In genomic region chr9:97536480-97536879, GRCh38 we compare ENCODE assay signal across 16 cellular contexts.
"Had no signal": no experiment of that assay in that cellular context is flagged by ENCODE, and none has a peak within 500 bp of the region (broad histone marks: within the 10 kb centered on the region; RNA-seq: fewer than 3 reads in every experiment).

No MANE protein-coding gene starts in this region.

- ATAC-seq: esophagus mucosa had no signal

- H3K9me3 Mint-ChIP-seq: activated CD4-positive, alpha-beta T cell treated with anti-CD3 and anti-CD28 coated beads, Interleukin-2, amount 10 ng/mL, durations not matched to agents 24 days and 14 days; activated naive CD4-positive, alpha-beta T cell treated with anti-CD3 and anti-CD28 coated beads, Interleukin-2, amount 10 ng/mL, durations not matched to agents 7 days and 5 days; activated T-helper 2 cell treated with anti-CD3 and anti-CD28 coated beads, Interferon-gamma antibody, Interleukin-2, Interleukin-4, amounts not matched to agents 10 μg/mL and 5 μg/mL and 100 μg/mL, durations not matched to agents 14 hours and 24 hours and 36 hours; T-helper 2 cell treated with Interferon-gamma antibody and Interleukin-4, amounts not matched to agents 5 μg/mL and 100 μg/mL, for 36 hours had no signal

- H3K4me3 ChIP-seq: colonic mucosa, lung had no signal

- H3K36me3 Mint-ChIP-seq: activated naive CD4-positive, alpha-beta T cell treated with anti-CD3 and anti-CD28 coated beads, Interleukin-2, amount 10 ng/mL, durations not matched to agents 7 days and 5 days; mesothelial cell of epicardium had no signal

- H3K27ac Mint-ChIP-seq: activated CD4-positive, alpha-beta T cell treated with anti-CD3 and anti-CD28 coated beads, Interleukin-2, amount 10 ng/mL, durations not matched to agents 24 days and 14 days; activated naive CD4-positive, alpha-beta T cell treated with anti-CD3 and anti-CD28 coated beads, Interleukin-2, amount 10 ng/mL, durations not matched to agents 7 days and 5 days; activated T-helper 2 cell treated with anti-CD3 and anti-CD28 coated beads, Interferon-gamma antibody, Interleukin-2, Interleukin-4, amounts not matched to agents 10 μg/mL and 5 μg/mL and 100 μg/mL, durations not matched to agents 14 hours and 24 hours and 36 hours; mesothelial cell of epicardium; T-helper 2 cell treated with Interferon-gamma antibody and Interleukin-4, amounts not matched to agents 5 μg/mL and 100 μg/mL, for 36 hours had no signal

- H3K4me3 Mint-ChIP-seq: activated CD4-positive, alpha-beta T cell treated with anti-CD3 and anti-CD28 coated beads, Interleukin-2, amount 10 ng/mL, durations not matched to agents 24 days and 14 days; activated naive CD4-positive, alpha-beta T cell treated with anti-CD3 and anti-CD28 coated beads, Interleukin-2, amount 10 ng/mL, durations not matched to agents 7 days and 5 days; mesothelial cell of epicardium; T-helper 2 cell treated with Interferon-gamma antibody and Interleukin-4, amounts not matched to agents 5 μg/mL and 100 μg/mL, for 36 hours had no signal

- H3K27ac ChIP-seq: colonic mucosa, parathyroid adenoma had no signal

- H3K36me3 ChIP-seq: colonic mucosa had no signal

- DNase-seq: activated CD4-positive, alpha-beta T cell treated with anti-CD3 and anti-CD28 coated beads, Interleukin-2, amount 10 ng/mL, durations not matched to agents 24 days and 14 days; activated CD4-positive, CD25-positive, alpha-beta regulatory T cell; activated naive CD4-positive, alpha-beta T cell treated with anti-CD3 and anti-CD28 coated beads, Interleukin-2, amount 10 ng/mL, durations not matched to agents 7 days and 5 days; activated T-cell treated with anti-CD3 and anti-CD28 coated beads for 4 hours; colonic mucosa; kidney glomerular epithelial cell; small intestine; stimulated activated CD4-positive, alpha-beta T cell treated with anti-CD3 and anti-CD28 coated beads, Interleukin-4, amount 100 ng/mL, for 4 hours; stimulated activated CD8-positive, alpha-beta memory T cell treated with anti-CD3 and anti-CD28 coated beads, Interleukin-4, amount 100 ng/mL, for 48 hours; stimulated activated naive CD4-positive, alpha-beta T cell treated with Interleukin-2 at 50 U/mL for 16 hours had no signal

- H3K4me1 Mint-ChIP-seq: activated CD4-positive, alpha-beta T cell treated with anti-CD3 and anti-CD28 coated beads, Interleukin-2, amount 10 ng/mL, durations not matched to agents 24 days and 14 days; activated naive CD4-positive, alpha-beta T cell treated with anti-CD3 and anti-CD28 coated beads, Interleukin-2, amount 10 ng/mL, durations not matched to agents 7 days and 5 days; mesothelial cell of epicardium had no signal

- H3K27me3 ChIP-seq: colonic mucosa had no signal

- H3K4me1 ChIP-seq: colonic mucosa, parathyroid adenoma had no signal

- H3K9me3 ChIP-seq: colonic mucosa had no signal
